8 cellular contexts compared by ENCODE assay signal in the genomic region with DNA sequence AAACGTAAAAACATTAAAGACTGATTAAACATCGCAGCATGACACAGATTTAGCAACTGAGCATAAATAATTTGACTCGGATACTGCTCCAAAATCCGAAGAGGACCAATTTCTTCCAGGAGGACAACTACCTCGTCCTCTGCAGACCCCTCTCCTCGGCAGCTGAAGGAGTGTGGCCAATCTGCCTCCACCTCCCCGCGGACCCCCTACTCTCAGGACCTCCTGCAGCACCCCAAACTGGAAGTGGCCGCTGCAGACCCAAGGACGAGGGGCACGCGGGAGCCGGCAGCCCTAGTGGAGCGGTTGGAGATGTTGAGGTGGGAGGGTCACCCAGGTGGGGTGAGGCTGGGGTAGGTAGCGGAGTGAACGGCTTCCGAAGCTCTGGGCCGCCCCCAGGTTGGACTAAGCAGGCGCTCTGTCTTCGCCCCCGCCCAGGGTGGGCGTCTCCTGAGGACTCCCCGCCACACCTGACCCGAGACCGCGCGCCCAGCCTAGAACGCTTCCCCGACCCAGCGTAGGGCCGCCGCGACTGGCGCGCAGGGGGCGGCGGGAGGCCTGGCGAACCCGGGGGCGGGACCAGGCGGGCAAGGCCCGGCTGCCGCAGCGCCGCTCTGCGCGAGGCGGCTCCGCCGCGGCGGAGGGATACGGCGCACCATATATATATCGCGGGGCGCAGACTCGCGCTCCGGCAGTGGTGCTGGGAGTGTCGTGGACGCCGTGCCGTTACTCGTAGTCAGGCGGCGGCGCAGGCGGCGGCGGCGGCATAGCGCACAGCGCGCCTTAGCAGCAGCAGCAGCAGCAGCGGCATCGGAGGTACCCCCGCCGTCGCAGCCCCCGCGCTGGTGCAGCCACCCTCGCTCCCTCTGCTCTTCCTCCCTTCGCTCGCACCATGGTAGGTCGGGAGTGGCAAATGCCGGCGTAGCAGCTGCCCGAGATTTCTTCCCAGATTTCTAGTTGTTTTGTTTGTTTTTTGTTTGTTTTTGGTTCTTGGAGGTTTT. TPM values are rescaled to one million over a fixed set of nuclear protein-coding genes. Genes with fewer than 3 reads are reported as not detected.
DNase-seq lines count a peak whose midpoint lies in the region; ATAC-seq and TF ChIP-seq lines count a peak whose summit lies in the region.

A gene (plus strand): TSS at position 688 of the 998 bp plus-strand sequence. CDS start 202 bp downstream, at position 890.

- intact Hi-C loops in activated B cell treated with CpG ODN at 0.5 μM for 24 hours (cut with micrococcal nuclease) = loop anchor here (1.0 to 5.0 kb wide), 9 partner anchors 13 to 1834 kb away; a partner anchor contains a TSS

- POLR2A ChIA-PET in activated B cell treated with CpG ODN at 0.5 μM for 24 hours (lab: Charles Lee) = interaction anchor here (0.5 to 8.7 kb wide), 18 partner anchors 8 to 1710 kb away, joined by 3 to 492 read pairs (median 5); a partner anchor contains a TSS

- H3K27me3 Mint-ChIP-seq in activated B cell treated with CpG ODN at 0.5 μM for 24 hours = no peaks in the 10 kb centered on the region

- no peaks in the 10 kb centered on the region for H3K9me3 Mint-ChIP-seq in activated B cell treated with CpG ODN at 0.5 μM for 24 hours

- peaks cover 11% of the 10 kb centered on the region; the same call in 1 of the 2 replicates for H3K36me3 ChIP-seq in ACC112 (ENCODE audit: insufficient read depth, low read length)

- no peaks in the 10 kb centered on the region for H3K27me3 ChIP-seq in ACC112 (ENCODE audit: insufficient read depth, low read length)

- ATAC-seq in GM18861 (IDR thresholded peaks at IDR 0.05; ENCODE audit: unreplicated experiment) = peak; percentile 52
- ATAC-seq in HG03095 (IDR thresholded peaks at IDR 0.05; ENCODE audit: unreplicated experiment) = peak; percentile 64
- ATAC-seq in activated B cell treated with CpG ODN at 0.5 μM for 24 hours (ENCODE audit: low read depth) = peak; percentile 73

- H3K4me3 ChIP-seq in ACC112 (ENCODE audit: low read depth, low read length) (peak within 1 kb of the TSS; percentile 99), cardiac fibroblast (replicated peaks in 1 of 2; ENCODE audit: low read depth in 2 of 2, low read length in 2 of 2) (peak within 1 kb of the TSS; percentile 92 to 97)

- peak within 1 kb of the TSS; percentile 69 for H2AFZ ChIP-seq in ACC112 (ENCODE audit: low read length, unreplicated experiment)

- H3K79me2 ChIP-seq in ACC112 (ENCODE audit: control insufficient read depth, insufficient read depth, low read length, unreplicated experiment) = peaks cover 41% of the 10 kb centered on the region

- H3K4me1 Mint-ChIP-seq in activated B cell treated with CpG ODN at 0.5 μM for 24 hours = peaks cover 35% of the 10 kb centered on the region

- CTCF ChIA-PET in activated B cell treated with CpG ODN at 0.5 μM for 24 hours (lab: Charles Lee) = interaction anchor here (1.3 to 2.1 kb wide), 3 partner anchors 13 to 141 kb away, joined by 4 to 8 read pairs (median 4); a partner anchor contains a TSS

- no peak within 1 kb of the TSS for H3K27ac ChIP-seq in ACC112 (ENCODE audit: low read depth, low read length)

- peak within 1 kb of the TSS; percentile 91 for H3K4me3 Mint-ChIP-seq in activated B cell treated with CpG ODN at 0.5 μM for 24 hours

- TF ChIP-seq CTCF in activated B cell treated with CpG ODN at 0.5 μM for 24 hours (IDR thresholded peaks at IDR 0.05) (no peak), cardiac fibroblast (IDR thresholded peaks at IDR 0.05; ENCODE audit: low read depth, low read length) (no peak)

- peaks cover 13% of the 10 kb centered on the region for H3K4me1 ChIP-seq in ACC112 (ENCODE audit: control insufficient read depth, insufficient read depth, low read length, unreplicated experiment)

- peak within 1 kb of the TSS; percentile 92 for H3K27ac Mint-ChIP-seq in activated B cell treated with CpG ODN at 0.5 μM for 24 hours

- H3K36me3 Mint-ChIP-seq in activated B cell treated with CpG ODN at 0.5 μM for 24 hours (ENCODE audit: low read depth) = peaks cover 27% of the 10 kb centered on the region

- DNase-seq in NCI-H2227 (lab: John Stamatoyannopoulos, UW; ENCODE audit: unreplicated experiment) = peak; percentile 95
- peak; percentile 98 for DNase-seq in activated B cell treated with CpG ODN at 0.5 μM for 24 hours
- DNase-seq in cardiac fibroblast (ENCODE audit: low read depth in 2 of 2) = peak; percentile 93 to 98
- DNase-seq in iris pigment epithelial cell (ENCODE audit: low read depth) = peak; percentile 95
- DNase-seq in stimulated activated CD4-positive, alpha-beta T cell treated with anti-CD3 and anti-CD28 coated beads, Interleukin-12 subunit alpha, Interleukin-12 subunit beta, amount 100 ng/mL, for 24 hours (ENCODE audit: low read depth in 2 of 2) = peak; percentile 90 to 95

RNA-seq across cellular contexts. Expression of the gene that starts here (rescaled TPM):
- total RNA-seq in activated B cell treated with CpG ODN at 0.5 μM for 24 hours = 307 and 314 TPM in 2 replicates
